ENCODE assay signal across 10 cellular contexts in the genomic region with DNA sequence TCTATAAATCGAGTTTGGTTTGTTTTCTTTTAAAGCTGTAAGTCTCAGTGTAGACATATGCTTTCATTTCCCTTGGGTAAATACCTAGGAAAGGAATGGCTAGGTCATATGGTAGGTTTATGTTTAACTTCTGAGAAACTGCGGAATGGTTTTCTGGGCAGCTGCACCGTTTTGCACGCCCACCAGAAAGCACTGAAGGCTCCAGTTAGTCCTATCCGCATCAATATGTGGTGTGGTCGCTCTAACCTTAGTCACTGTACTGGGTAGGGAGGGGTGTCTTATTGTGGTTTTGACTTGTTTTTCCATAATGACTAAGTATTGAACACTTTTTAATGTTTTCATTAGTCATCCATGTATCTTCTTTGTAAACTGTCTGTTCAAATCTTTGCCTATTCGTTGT.
A peak's percentile ranks its signal among the peaks of the same experiment; 100 is the strongest.
DNase-seq lines count a peak whose midpoint lies in the region; ATAC-seq lines count a peak whose summit lies in the region.
"Had no signal": no experiment of that assay in that cellular context is flagged by ENCODE, and none has a peak within 500 bp of the region (broad histone marks: within the 10 kb centered on the region; RNA-seq: fewer than 3 reads in every experiment).

No MANE protein-coding gene starts in this region.

- peak; percentile 33 for ATAC-seq in activated CD8-positive, alpha-beta T cell treated with anti-CD3 and anti-CD28 coated beads, Interleukin-2, amount 10 ng/mL, durations not matched to agents 7 days and 5 days
- no peak for ATAC-seq in HG03442 (IDR thresholded peaks at IDR 0.05; ENCODE audit: unreplicated experiment)

- H3K27ac Mint-ChIP-seq in activated CD8-positive, alpha-beta T cell treated with anti-CD3 and anti-CD28 coated beads, Interleukin-2, amount 10 ng/mL, durations not matched to agents 7 days and 5 days: no peak overlapping the region

- CTCF ChIA-PET in activated CD8-positive, alpha-beta T cell treated with anti-CD3 and anti-CD28 coated beads, Interleukin-2, amount 10 ng/mL, durations not matched to agents 7 days and 5 days (lab: Charles Lee): no interaction called here

- no peaks in the 10 kb centered on the region for H3K9me3 Mint-ChIP-seq in activated CD8-positive, alpha-beta T cell treated with anti-CD3 and anti-CD28 coated beads, Interleukin-2, amount 10 ng/mL, durations not matched to agents 7 days and 5 days (ENCODE audit: insufficient read depth)

- H3K27me3 Mint-ChIP-seq in activated CD8-positive, alpha-beta T cell treated with anti-CD3 and anti-CD28 coated beads, Interleukin-2, amount 10 ng/mL, durations not matched to agents 7 days and 5 days (ENCODE audit: low read depth): peaks cover 29% of the 10 kb centered on the region

- DNase-seq in activated T-cell treated with anti-CD3 and anti-CD28 coated beads for 48 hours (ENCODE audit: low read depth) (peak; percentile 18), kidney glomerular epithelial cell (lab: John Stamatoyannopoulos, UW) (peak; percentile 74), NCI-H82 (lab: John Stamatoyannopoulos, UW) (no peak), caudate nucleus (lab: John Stamatoyannopoulos, UW) (no peak)
- no peak for DNase-seq in activated T-cell treated with anti-CD3 and anti-CD28 coated beads, Interleukin-2, amount 50 U/mL, for 1 hour
- DNase-seq in activated CD8-positive, alpha-beta T cell treated with anti-CD3 and anti-CD28 coated beads, Interleukin-2, amount 10 ng/mL, durations not matched to agents 7 days and 5 days: peak; percentile 26
- peak; percentile 15 to 20 for DNase-seq in stimulated activated CD8-positive, alpha-beta memory T cell treated with anti-CD3 and anti-CD28 coated beads, Interleukin-7, amount 100 ng/mL, for 4 hours (ENCODE audit: low read depth in 2 of 2)
- DNase-seq: BE2C had no signal

- no peaks in the 10 kb centered on the region for H3K36me3 Mint-ChIP-seq in activated CD8-positive, alpha-beta T cell treated with anti-CD3 and anti-CD28 coated beads, Interleukin-2, amount 10 ng/mL, durations not matched to agents 7 days and 5 days (ENCODE audit: low read depth)

- POLR2A ChIA-PET in activated CD8-positive, alpha-beta T cell treated with anti-CD3 and anti-CD28 coated beads, Interleukin-2, amount 10 ng/mL, durations not matched to agents 7 days and 5 days (lab: Charles Lee): no interaction called here

- no peak overlapping the region for H3K4me3 Mint-ChIP-seq in activated CD8-positive, alpha-beta T cell treated with anti-CD3 and anti-CD28 coated beads, Interleukin-2, amount 10 ng/mL, durations not matched to agents 7 days and 5 days

- H3K27ac ChIP-seq in caudate nucleus (ENCODE audit: low read depth, low read length): no peak overlapping the region
- H3K27ac ChIP-seq: SK-N-MC had no signal

- H3K4me1 Mint-ChIP-seq in activated CD8-positive, alpha-beta T cell treated with anti-CD3 and anti-CD28 coated beads, Interleukin-2, amount 10 ng/mL, durations not matched to agents 7 days and 5 days (ENCODE audit: low read depth): no peaks in the 10 kb centered on the region

Comparison
In these comparisons a context has a peak if more than half of its experiments do, and no peak if none do; other contexts are left out.
1. DNase-seq: peak in activated T-cell treated with anti-CD3 and anti-CD28 coated beads for 48 hours (single experiment), activated CD8-positive, alpha-beta T cell treated with anti-CD3 and anti-CD28 coated beads, Interleukin-2, amount 10 ng/mL, durations not matched to agents 7 days and 5 days (single experiment), kidney glomerular epithelial cell (single experiment) and stimulated activated CD8-positive, alpha-beta memory T cell treated with anti-CD3 and anti-CD28 coated beads, Interleukin-7, amount 100 ng/mL, for 4 hours (2 of 2); none in activated T-cell treated with anti-CD3 and anti-CD28 coated beads, Interleukin-2, amount 50 U/mL, for 1 hour (single experiment), NCI-H82 (single experiment) and caudate nucleus (0 of 61).